ENCODE assay signal across 29 cellular contexts in genomic region chr4:185987976-185988627, GRCh38.
DNase-seq lines count a peak whose midpoint lies in the region; ATAC-seq, FAIRE-seq and TF ChIP-seq lines count a peak whose summit lies in the region.
"Had no signal": no experiment of that assay in that cellular context is flagged by ENCODE, and none has a peak within 500 bp of the region (broad histone marks: within the 10 kb centered on the region; RNA-seq: fewer than 3 reads in every experiment).

No MANE protein-coding gene starts in this region.

- H4K20me1 ChIP-seq in GM23248 (ENCODE audit: insufficient read depth): no peaks in the 10 kb centered on the region

- H3F3A ChIP-seq in GM23248 (ENCODE audit: insufficient read depth): no peaks in the 10 kb centered on the region

- no peaks in the 10 kb centered on the region for H3K79me2 ChIP-seq in GM23248 (ENCODE audit: insufficient read depth)

- H3K27ac ChIP-seq in GM23248: no peak overlapping the region
- H3K27ac ChIP-seq: gastroesophageal sphincter, KMS-11, neutrophil, psoas muscle, spleen, suprapubic skin had no signal

- H2AFZ ChIP-seq in GM23248: no peak overlapping the region

- ATAC-seq in GM18907 (IDR thresholded peaks at IDR 0.05; ENCODE audit: unreplicated experiment) (no peak), HG02759 (IDR thresholded peaks at IDR 0.05; ENCODE audit: unreplicated experiment) (no peak), GM21576 (IDR thresholded peaks at IDR 0.05; ENCODE audit: unreplicated experiment) (no peak)
- ATAC-seq: effector memory CD8-positive, alpha-beta T cell; gastroesophageal sphincter; psoas muscle had no signal

- H3K4me1 ChIP-seq in GM23248 (ENCODE audit: insufficient read depth): no peaks in the 10 kb centered on the region
- H3K4me1 ChIP-seq: Caco-2, gastroesophageal sphincter, psoas muscle, spleen, suprapubic skin had no signal

- H3K4me3 ChIP-seq in GM23248: no peak overlapping the region
- peak overlapping the region; percentile 3 for H3K4me3 ChIP-seq in retinal pigment epithelial cell (ENCODE audit: low read length)
- H3K4me3 ChIP-seq: gastroesophageal sphincter, psoas muscle, spleen, suprapubic skin had no signal

- no peaks in the 10 kb centered on the region for H3K36me3 ChIP-seq in GM23248 (ENCODE audit: low read depth)
- H3K36me3 ChIP-seq: gastroesophageal sphincter, neutrophil, spleen, suprapubic skin had no signal

- no peak for TF ChIP-seq CTCF in retinal pigment epithelial cell (conservative IDR thresholded peaks at IDR 0.05; ENCODE audit: low read depth, low read length)

- H3K4me2 ChIP-seq in GM23248 (ENCODE audit: unreplicated experiment): no peak overlapping the region
- H3K4me2 ChIP-seq: KMS-11 had no signal

- in situ Hi-C loops in GM23248 (cut with MboI): no loop called here

- WGBS in GM23248 (ENCODE audit: low coverage in 1 of 2, low lambda C conversion rate in 2 of 2, missing lambda C conversion rate in 2 of 2), 2 experiments: 58 to 65% methylated on average over 6 of the region's 6 CpGs

- no peaks in the 10 kb centered on the region for H3K9me2 ChIP-seq in GM23248 (ENCODE audit: insufficient read depth)

- no peaks in the 10 kb centered on the region for H3K27me3 ChIP-seq in GM23248 (replicated peaks; ENCODE audit: insufficient read depth)
- H3K27me3 ChIP-seq: gastroesophageal sphincter, neutrophil, spleen, suprapubic skin had no signal

- DNase-seq in GM23248 (peak; percentile 9), amniotic epithelial cell (ENCODE audit: low read depth) (peak; percentile 40), fibroblast of peridontal ligament (ENCODE audit: extremely low read depth) (peak; percentile 75), retinal pigment epithelial cell (ENCODE audit: low read depth) (peak; percentile 87), GM19239 (ENCODE audit: insufficient read length, low spot score) (no peak)
- DNase-seq: activated CD4-positive, alpha-beta T cell treated with anti-CD3 and anti-CD28 coated beads for 4 hours; activated T-cell treated with anti-CD3 and anti-CD28 coated beads for 4 hours; C1 segment of cervical spinal cord; Caco-2; DMS79; effector memory CD8-positive, alpha-beta T cell; erythroblast; hypothalamus; immature natural killer cell; mesendoderm; NCI-H1417 treated with DMSO at 0.1 percent for 48 hours; NCI-H2081 treated with DMSO at 0.1 percent for 48 hours; NCI-H82; psoas muscle; spleen; stimulated activated CD4-positive, alpha-beta T cell treated with anti-CD3 and anti-CD28 coated beads, Interleukin-2, amount 100 ng/mL, for 48 hours had no signal

- H3K9ac ChIP-seq in GM23248: no peak overlapping the region
- H3K9ac ChIP-seq: KMS-11 had no signal

- H3K9me3 ChIP-seq in GM23248 (ENCODE audit: low read depth): no peaks in the 10 kb centered on the region
- H3K9me3 ChIP-seq: Caco-2, neutrophil, suprapubic skin had no signal

- FAIRE-seq in GM19239 (lab: Jason Lieb, UNC): no peak
- FAIRE-seq: urothelium cell line had no signal
